18 cellular contexts compared by ENCODE assay signal in genomic region chr20:10414982-10415650, GRCh38. TPM values are rescaled to one million over a fixed set of nuclear protein-coding genes. Genes with fewer than 3 reads are reported as not detected.
DNase-seq lines count a peak whose midpoint lies in the region; ATAC-seq and TF ChIP-seq lines count a peak whose summit lies in the region.
"Had no signal": no experiment of that assay in that cellular context is flagged by ENCODE, and none has a peak within 500 bp of the region (broad histone marks: within the 10 kb centered on the region; RNA-seq: fewer than 3 reads in every experiment).

No MANE protein-coding gene starts in this region.

- ATAC-seq in WTC11, result no peak
- ATAC-seq in GM21529 (IDR thresholded peaks at IDR 0.05; ENCODE audit: unreplicated experiment), result no peak
- ATAC-seq: left lobe of liver had no signal

- DNase-seq in COLO829 (ENCODE audit: low spot score), result peak; percentile 9
- DNase-seq in HFFc6, result peak; percentile 28
- DNase-seq in WTC11 (ENCODE audit: low spot score), result peak; percentile 31
- no peak for DNase-seq in GDM1 (lab: John Stamatoyannopoulos, UW)
- DNase-seq in posterior cingulate gyrus, result no peak
- DNase-seq in OCI-LY7 (ENCODE audit: low spot score), result no peak
- DNase-seq: activated naive CD4-positive, alpha-beta T cell treated with anti-CD3 and anti-CD28 coated beads, Interleukin-2, amount 10 ng/mL, durations not matched to agents 7 days and 5 days; BE2C; central memory CD4-positive, alpha-beta T cell; DMS79 treated with DMSO at 0.1 percent for 48 hours; naive B cell; NCI-H1930; thyroid gland had no signal

- H3K9ac ChIP-seq in iPS-18a (ENCODE audit: low read length), result peak overlapping the region; percentile 52
- H3K9ac ChIP-seq: KMS-11 had no signal

- no peaks in the 10 kb centered on the region for H3K9me2 ChIP-seq in OCI-LY7 (ENCODE audit: insufficient read depth, low read length)

- H3K36me3 Mint-ChIP-seq in HFFc6 (ENCODE audit: low read depth), result peaks cover 8% of the 10 kb centered on the region
- peaks cover 20% of the 10 kb centered on the region for H3K36me3 Mint-ChIP-seq in WTC11

- no peaks in the 10 kb centered on the region for H3K9me3 ChIP-seq in iPS-18a (ENCODE audit: control insufficient read depth, low read depth, low read length)
- H3K9me3 ChIP-seq in OCI-LY7 (ENCODE audit: low read length), result no peaks in the 10 kb centered on the region
- H3K9me3 ChIP-seq: BE2C, right atrium auricular region, thyroid gland had no signal

- TF ChIP-seq CTCF in HFFc6 (IDR thresholded peaks at IDR 0.05) (no peak), WTC11 (IDR thresholded peaks at IDR 0.05) (no peak), OCI-LY7 (conservative IDR thresholded peaks at IDR 0.05; ENCODE audit: low read length) (no peak)

- no TSS peak for BruUV-seq in OCI-LY7 (replicated peaks; lab: Mats Ljungman, UMichigan)

- H3K4me1 Mint-ChIP-seq in HFFc6 (ENCODE audit: low read depth) (peaks cover 24% of the 10 kb centered on the region), WTC11 (peaks cover 17% of the 10 kb centered on the region)

- no peaks in the 10 kb centered on the region for H3K27me3 ChIP-seq in iPS-18a (ENCODE audit: control insufficient read depth, insufficient read depth, low read length)
- H3K27me3 ChIP-seq: BE2C, right atrium auricular region, thyroid gland had no signal

- H4K20me1 ChIP-seq in OCI-LY7 (ENCODE audit: insufficient read depth, low read length), result no peaks in the 10 kb centered on the region

- no peak overlapping the region; the same call in 1 of the 2 replicates for H3K4me3 Mint-ChIP-seq in HFFc6
- no peak overlapping the region for H3K4me3 Mint-ChIP-seq in WTC11
- H3K4me3 Mint-ChIP-seq: activated naive CD4-positive, alpha-beta T cell treated with anti-CD3 and anti-CD28 coated beads, Interleukin-2, amount 10 ng/mL, durations not matched to agents 7 days and 5 days; naive B cell had no signal

- CTCF ChIA-PET in WTC11 (lab: Charles Lee) (interaction anchor here (0.5 kb wide), 1 partner anchor 21 kb away, joined by 3 read pairs; no protein-coding TSS in a partner anchor), OCI-LY7 (lab: Charles Lee; ENCODE audit: unreplicated experiment) (no interaction called here)

- H3K36me3 ChIP-seq in iPS-18a (ENCODE audit: control insufficient read depth, low read depth, low read length) (peaks cover 35% of the 10 kb centered on the region), OCI-LY7 (ENCODE audit: insufficient read depth, low read length) (no peaks in the 10 kb centered on the region)

- H3K27ac ChIP-seq in iPS-18a (ENCODE audit: low read length) (peak overlapping the region; percentile 76), OCI-LY7 (ENCODE audit: low read depth, low read length, poor library complexity, severe bottlenecking) (no peak overlapping the region)
- H3K27ac ChIP-seq: KMS-11, right atrium auricular region, thyroid gland had no signal

- H3K79me2 ChIP-seq in OCI-LY7 (ENCODE audit: insufficient read depth, low read depth, low read length), result no peaks in the 10 kb centered on the region

- peak overlapping the region; percentile 36 for H3K27ac Mint-ChIP-seq in HFFc6
- no peak overlapping the region; the same call in none of the 2 replicates for H3K27ac Mint-ChIP-seq in WTC11
- H3K27ac Mint-ChIP-seq: activated naive CD4-positive, alpha-beta T cell treated with anti-CD3 and anti-CD28 coated beads, Interleukin-2, amount 10 ng/mL, durations not matched to agents 7 days and 5 days had no signal

- H3K4me3 ChIP-seq in iPS-18a (ENCODE audit: low read length), result no peak overlapping the region
- no peak overlapping the region for H3K4me3 ChIP-seq in OCI-LY7 (ENCODE audit: low read depth, low read length, poor library complexity, severe bottlenecking)
- H3K4me3 ChIP-seq: right atrium auricular region, thyroid gland had no signal

- H2AFZ ChIP-seq in OCI-LY7 (ENCODE audit: low read length), result no peak overlapping the region

- intact Hi-C loops in posterior cingulate gyrus (cut with DNase I) (no loop called here), OCI-LY7 (cut with micrococcal nuclease; ENCODE audit: unreplicated experiment) (no loop called here)

- POLR2A ChIA-PET in WTC11 (lab: Charles Lee) (no interaction called here), OCI-LY7 (lab: Charles Lee) (interaction anchor here (1.7 kb wide), 1 partner anchor 13 kb away, joined by 5 read pairs; no protein-coding TSS in a partner anchor)

- H3K4me1 ChIP-seq in iPS-18a (ENCODE audit: control insufficient read depth, low read depth, low read length), result peaks cover 18% of the 10 kb centered on the region
- no peaks in the 10 kb centered on the region for H3K4me1 ChIP-seq in OCI-LY7 (ENCODE audit: insufficient read depth, low read length, poor library complexity, severe bottlenecking)
- H3K4me1 ChIP-seq: BE2C had no signal

- H3K4me2 ChIP-seq in OCI-LY7 (ENCODE audit: low read length), result no peak overlapping the region
- H3K4me2 ChIP-seq: KMS-11 had no signal

- no peaks in the 10 kb centered on the region for H3K9me3 Mint-ChIP-seq in HFFc6
- no peaks in the 10 kb centered on the region for H3K9me3 Mint-ChIP-seq in WTC11
- H3K9me3 Mint-ChIP-seq: activated naive CD4-positive, alpha-beta T cell treated with anti-CD3 and anti-CD28 coated beads, Interleukin-2, amount 10 ng/mL, durations not matched to agents 7 days and 5 days; naive B cell had no signal

- H3K27me3 Mint-ChIP-seq in HFFc6 (ENCODE audit: insufficient read depth), result no peaks in the 10 kb centered on the region
- H3K27me3 Mint-ChIP-seq in WTC11 (ENCODE audit: low read depth), result no peaks in the 10 kb centered on the region
- H3K27me3 Mint-ChIP-seq: activated naive CD4-positive, alpha-beta T cell treated with anti-CD3 and anti-CD28 coated beads, Interleukin-2, amount 10 ng/mL, durations not matched to agents 7 days and 5 days; naive B cell had no signal

TF ChIP-seq in WTC11, 78 proteins besides CTCF, POLR2A, EP300 and RAD21:
- TF ChIP-seq, protein P1, sequence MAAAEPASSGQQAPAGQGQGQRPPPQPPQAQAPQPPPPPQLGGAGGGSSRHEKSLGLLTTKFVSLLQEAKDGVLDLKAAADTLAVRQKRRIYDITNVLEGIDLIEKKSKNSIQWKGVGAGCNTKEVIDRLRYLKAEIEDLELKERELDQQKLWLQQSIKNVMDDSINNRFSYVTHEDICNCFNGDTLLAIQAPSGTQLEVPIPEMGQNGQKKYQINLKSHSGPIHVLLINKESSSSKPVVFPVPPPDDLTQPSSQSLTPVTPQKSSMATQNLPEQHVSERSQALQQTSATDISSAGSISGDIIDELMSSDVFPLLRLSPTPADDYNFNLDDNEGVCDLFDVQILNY (CRISPR knock-in tag; IDR thresholded peaks at IDR 0.05), result no peak
- TF ChIP-seq ZSCAN18 (CRISPR knock-in tag; IDR thresholded peaks at IDR 0.05) (no peak), JAZF1 (CRISPR knock-in tag; IDR thresholded peaks at IDR 0.05) (no peak), MXD4 (CRISPR knock-in tag; IDR thresholded peaks at IDR 0.05; ENCODE audit: borderline replicate concordance) (no peak), ETV6 (CRISPR knock-in tag; IDR thresholded peaks at IDR 0.05) (no peak), CDX4 (CRISPR knock-in tag; IDR thresholded peaks at IDR 0.05; ENCODE audit: borderline replicate concordance) (no peak)

RNA-seq across cellular contexts. Expression of gene MKKS, which starts 18.9 kb away (rescaled TPM):
- 10 to 100 TPM in 1 of 6 experiments, 1 to 10 TPM in 5; 6.0 to 10.0 (median 8.0) TPM for total RNA-seq in HFFc6 (2021; fragmentation: NEBNext Ultra II Directional; extraction: Animal tissue kit (Norgen Biotek cat#: 25700))
- 16.5 to 20.9 TPM (median 17.0 TPM) in 3 replicates for total RNA-seq in WTC11 (2021)
- 1.0 and 1.4 TPM in 2 replicates for total RNA-seq in OCI-LY7 (2014; rRNA removed; shearing (Covaris generic))
- 5.6 and 5.9 TPM in 2 replicates for total RNA-seq in OCI-LY7 (2022)

RNA-seq across cellular contexts. Expression of gene SLX4IP, which starts 20.0 kb away (rescaled TPM):
- total RNA-seq in HFFc6 (2021; fragmentation: NEBNext Ultra II Directional; extraction: Animal tissue kit (Norgen Biotek cat#: 25700)), result 1 to 10 TPM; 4.1 to 4.8 (median 4.5) TPM
- 7.4 to 9.9 TPM (median 8.4 TPM) in 3 replicates for total RNA-seq in WTC11 (2021)
- 3.4 and 4.1 TPM in 2 replicates for total RNA-seq in OCI-LY7 (2014; rRNA removed; shearing (Covaris generic))
- total RNA-seq in OCI-LY7 (2022), result 8.7 and 9.2 TPM in 2 replicates

Comparison
In these comparisons a context has a peak if more than half of its experiments do, and no peak if none do; other contexts are left out.
1. DNase-seq: peak in COLO829 (single experiment), HFFc6 (single experiment) and WTC11 (single experiment); none in GDM1 (single experiment), posterior cingulate gyrus (0 of 10) and OCI-LY7 (single experiment).